ENCODE assay signal across 2 cellular contexts in the genomic region with DNA sequence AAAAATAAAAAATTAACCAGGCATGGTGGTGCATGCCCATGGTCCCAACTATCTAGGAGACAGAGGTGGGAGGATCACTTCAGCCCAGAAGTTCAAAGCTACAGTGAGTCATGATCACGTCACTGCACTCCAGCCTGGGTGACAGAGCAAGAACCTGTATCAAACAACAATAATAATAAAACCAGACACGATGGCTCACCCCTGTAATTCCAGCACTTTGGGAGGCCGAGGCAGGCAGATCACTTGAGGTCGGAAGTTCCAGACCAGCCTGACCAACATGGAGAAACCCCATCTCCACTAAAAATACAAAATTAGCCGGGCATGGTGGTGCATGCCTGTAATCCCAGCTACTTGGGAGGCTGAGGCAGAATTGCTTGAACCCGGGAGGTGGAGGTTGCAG.
TF ChIP-seq lines count a peak whose summit lies in the region.

No MANE protein-coding gene starts in this region.

TF ChIP-seq in HCT116, 20 proteins besides CTCF, POLR2A, EP300 and RAD21:
- TF ChIP-seq TCF7L2 (IDR thresholded peaks at IDR 0.05; ENCODE audit: borderline replicate concordance, extremely low read depth, insufficient read depth, insufficient read length), result peak; percentile 90
- TF ChIP-seq POLR2AphosphoS5 (IDR thresholded peaks at IDR 0.05; ENCODE audit: low read depth, low read length), result 0 out of 2 replicates have a peak, but pooled peaks have one; percentile 27
- peak; percentile 62 for TF ChIP-seq SP1 (IDR thresholded peaks at IDR 0.05; ENCODE audit: low read depth)
- TF ChIP-seq JUND (IDR thresholded peaks at IDR 0.05), result peak; percentile 88
- peak; percentile 77; the same call in 1 of the 2 replicates for TF ChIP-seq CBX3 (IDR thresholded peaks at IDR 0.05; ENCODE audit: low read depth)
- TF ChIP-seq FOSL1 (IDR thresholded peaks at IDR 0.05; ENCODE audit: low read depth), result peak; percentile 93
- TF ChIP-seq, protein P1, sequence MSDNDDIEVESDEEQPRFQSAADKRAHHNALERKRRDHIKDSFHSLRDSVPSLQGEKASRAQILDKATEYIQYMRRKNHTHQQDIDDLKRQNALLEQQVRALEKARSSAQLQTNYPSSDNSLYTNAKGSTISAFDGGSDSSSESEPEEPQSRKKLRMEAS (IDR thresholded peaks at IDR 0.05), result peak; percentile 40; the same call in 1 of the 2 replicates
TF ChIP-seq in HCT116: peak in this region for 7; not testable (repeated sequence) for 13.

TF ChIP-seq in endothelial cell of umbilical vein, 7 proteins besides CTCF, POLR2A, EP300 and RAD21:
- TF ChIP-seq FOS (IDR thresholded peaks at IDR 0.05; ENCODE audit: borderline replicate concordance, insufficient read depth, low read length), result peak; percentile 65
- TF ChIP-seq JUN (IDR thresholded peaks at IDR 0.05; ENCODE audit: borderline replicate concordance, insufficient read depth, insufficient read length, low read depth), result peak; percentile 63
